ENCODE assay signal across 19 cellular contexts in the genomic region with DNA sequence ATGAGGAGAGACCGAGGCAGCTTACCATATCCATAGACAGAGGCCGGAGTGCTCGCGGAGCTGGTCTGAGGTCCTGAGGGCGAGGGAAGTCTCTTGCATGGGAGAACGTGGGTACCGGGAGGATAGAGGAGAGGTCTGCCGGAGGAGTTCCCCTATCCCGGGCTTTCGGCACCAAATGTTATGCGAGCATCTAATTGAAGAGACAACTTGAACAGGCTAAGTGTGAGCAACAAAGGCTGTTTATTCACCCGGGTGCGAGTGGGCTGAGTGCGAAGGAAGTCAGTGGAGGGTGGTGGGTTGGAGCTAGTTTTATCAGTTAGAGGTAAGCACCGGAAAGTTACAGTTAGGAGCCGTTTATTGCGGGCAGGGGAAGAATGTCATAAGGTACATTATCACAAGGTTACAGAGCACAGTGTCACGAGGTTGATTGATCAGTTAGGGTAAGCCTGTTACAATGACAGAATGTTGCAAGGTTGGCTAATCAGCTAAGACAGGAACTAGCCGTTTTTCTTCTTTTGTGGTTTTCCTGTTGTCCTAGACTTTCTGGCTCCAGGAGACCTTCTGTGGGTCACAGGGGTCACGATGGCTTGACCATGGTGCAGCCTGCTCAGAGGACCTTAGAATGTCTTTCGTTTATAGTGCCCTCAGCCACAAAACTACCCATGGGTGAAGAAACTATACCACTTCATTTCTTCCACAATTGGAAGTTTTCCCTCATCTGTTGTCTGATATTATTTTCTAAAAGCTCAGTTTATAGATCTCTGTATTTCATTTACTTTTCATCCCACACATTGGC.
A peak's percentile ranks its signal among the peaks of the same experiment; 100 is the strongest.
DNase-seq lines count a peak whose midpoint lies in the region; ATAC-seq lines count a peak whose summit lies in the region.
"Had no signal": no experiment of that assay in that cellular context is flagged by ENCODE, and none has a peak within 500 bp of the region (broad histone marks: within the 10 kb centered on the region; RNA-seq: fewer than 3 reads in every experiment).

No MANE protein-coding gene starts in this region.

- ATAC-seq in GM19395 (IDR thresholded peaks at IDR 0.05; ENCODE audit: unreplicated experiment): peak; percentile 69
- ATAC-seq in GM18520 (IDR thresholded peaks at IDR 0.05; ENCODE audit: unreplicated experiment): no peak
- no peak for ATAC-seq in sciatic nerve
- ATAC-seq in activated CD4-positive, alpha-beta T cell treated with anti-CD3 and anti-CD28 coated beads for 36 hours: no peak
- ATAC-seq: heart left ventricle, T-helper 17 cell had no signal

- H3K4me3 Mint-ChIP-seq in activated CD4-positive, alpha-beta T cell treated with anti-CD3 and anti-CD28 coated beads for 36 hours: no peak overlapping the region
- H3K4me3 Mint-ChIP-seq: activated naive CD4-positive, alpha-beta T cell treated with anti-CD3 and anti-CD28 coated beads, Interleukin-2, amount 50 U/mL, for 24 hours; mesothelial cell of epicardium; T-helper 17 cell had no signal

- DNase-seq in Kasumi-1 (lab: John Stamatoyannopoulos, UW) (peak; percentile 99 to 100), SKM-1 treated with dmso at 0.1 percent for 144 hours (lab: John Stamatoyannopoulos, UW; ENCODE audit: unreplicated experiment) (peak; percentile 68), sciatic nerve (ENCODE audit: low spot score) (no peak)
- no peak for DNase-seq in activated CD4-positive, alpha-beta T cell treated with anti-CD3 and anti-CD28 coated beads for 36 hours
- DNase-seq in stimulated activated CD4-positive, alpha-beta T cell treated with anti-CD3 and anti-CD28 coated beads, Interleukin-2, amount 100 ng/mL, for 24 hours: no peak
- DNase-seq: activated CD4-positive, alpha-beta T cell treated with anti-CD3 and anti-CD28 coated beads for 4 hours; brain microvascular endothelial cell; C1 segment of cervical spinal cord; DND-41; esophagus squamous epithelium; heart left ventricle; islet precursor cell; NCI-H526 treated with DMSO at 0.1 percent for 48 hours; T-helper 17 cell had no signal

- no peaks in the 10 kb centered on the region for H3K4me1 Mint-ChIP-seq in activated CD4-positive, alpha-beta T cell treated with anti-CD3 and anti-CD28 coated beads for 36 hours
- H3K4me1 Mint-ChIP-seq: activated naive CD4-positive, alpha-beta T cell treated with anti-CD3 and anti-CD28 coated beads, Interleukin-2, amount 50 U/mL, for 24 hours; T-helper 17 cell had no signal

- H3K4me1 ChIP-seq in mesodermal cell (ENCODE audit: control insufficient read depth, insufficient read depth, low read length, poor library complexity, severe bottlenecking): no peaks in the 10 kb centered on the region
- H3K4me1 ChIP-seq: esophagus squamous epithelium, heart left ventricle had no signal

- H3K9me3 ChIP-seq in mesodermal cell (ENCODE audit: control insufficient read depth, low read length): peaks cover 10% of the 10 kb centered on the region

- H3K27ac Mint-ChIP-seq in activated CD4-positive, alpha-beta T cell treated with anti-CD3 and anti-CD28 coated beads for 36 hours: no peak overlapping the region
- H3K27ac Mint-ChIP-seq: activated naive CD4-positive, alpha-beta T cell treated with anti-CD3 and anti-CD28 coated beads, Interleukin-2, amount 50 U/mL, for 24 hours; mesothelial cell of epicardium; T-helper 17 cell had no signal

- WGBS in mesodermal cell (ENCODE audit: insufficient coverage in 2 of 2), 2 experiments: 84 to 87% methylated on average over 19 of the region's 21 CpGs

- peak overlapping the region; percentile 59 for H3K27ac ChIP-seq in mesodermal cell (ENCODE audit: low read depth, low read length, severe bottlenecking)
- H3K27ac ChIP-seq: brain microvascular endothelial cell, esophagus squamous epithelium, heart left ventricle had no signal

- H3K36me3 ChIP-seq in mesodermal cell (ENCODE audit: control insufficient read depth, insufficient read depth, low read length): peaks cover 13% of the 10 kb centered on the region
- H3K36me3 ChIP-seq: brain microvascular endothelial cell, esophagus squamous epithelium, heart left ventricle had no signal

- H3K9me3 Mint-ChIP-seq in activated CD4-positive, alpha-beta T cell treated with anti-CD3 and anti-CD28 coated beads for 36 hours (ENCODE audit: low read depth): peaks cover 14% of the 10 kb centered on the region

- H3K36me3 Mint-ChIP-seq in activated CD4-positive, alpha-beta T cell treated with anti-CD3 and anti-CD28 coated beads for 36 hours (ENCODE audit: low read depth): no peaks in the 10 kb centered on the region
- H3K36me3 Mint-ChIP-seq: activated naive CD4-positive, alpha-beta T cell treated with anti-CD3 and anti-CD28 coated beads, Interleukin-2, amount 50 U/mL, for 24 hours; mesothelial cell of epicardium had no signal

- no peaks in the 10 kb centered on the region for H3K27me3 Mint-ChIP-seq in activated CD4-positive, alpha-beta T cell treated with anti-CD3 and anti-CD28 coated beads for 36 hours
- H3K27me3 Mint-ChIP-seq: T-helper 17 cell had no signal

- intact Hi-C loops in sciatic nerve (cut with DNase I): no loop called here
- intact Hi-C loops in activated CD4-positive, alpha-beta T cell treated with anti-CD3 and anti-CD28 coated beads for 36 hours (cut with DNase I, micrococcal nuclease): no loop called here

- CTCF ChIA-PET in activated CD4-positive, alpha-beta T cell treated with anti-CD3 and anti-CD28 coated beads for 36 hours (lab: Charles Lee): no interaction called here

- POLR2A ChIA-PET in activated CD4-positive, alpha-beta T cell treated with anti-CD3 and anti-CD28 coated beads for 36 hours (lab: Charles Lee): no interaction called here

- H3K4me3 ChIP-seq in mesodermal cell (ENCODE audit: extremely low read depth, insufficient read depth, low read length, poor library complexity, severe bottlenecking): no peak overlapping the region
- H3K4me3 ChIP-seq: esophagus squamous epithelium, heart left ventricle had no signal

Comparison
In these comparisons a context has a peak if more than half of its experiments do, and no peak if none do; other contexts are left out.
1. DNase-seq: peak in Kasumi-1 (2 of 2) and SKM-1 treated with dmso at 0.1 percent for 144 hours (single experiment); none in sciatic nerve (single experiment), activated CD4-positive, alpha-beta T cell treated with anti-CD3 and anti-CD28 coated beads for 36 hours (single experiment) and stimulated activated CD4-positive, alpha-beta T cell treated with anti-CD3 and anti-CD28 coated beads, Interleukin-2, amount 100 ng/mL, for 24 hours (0 of 2).